In the genomic region with DNA sequence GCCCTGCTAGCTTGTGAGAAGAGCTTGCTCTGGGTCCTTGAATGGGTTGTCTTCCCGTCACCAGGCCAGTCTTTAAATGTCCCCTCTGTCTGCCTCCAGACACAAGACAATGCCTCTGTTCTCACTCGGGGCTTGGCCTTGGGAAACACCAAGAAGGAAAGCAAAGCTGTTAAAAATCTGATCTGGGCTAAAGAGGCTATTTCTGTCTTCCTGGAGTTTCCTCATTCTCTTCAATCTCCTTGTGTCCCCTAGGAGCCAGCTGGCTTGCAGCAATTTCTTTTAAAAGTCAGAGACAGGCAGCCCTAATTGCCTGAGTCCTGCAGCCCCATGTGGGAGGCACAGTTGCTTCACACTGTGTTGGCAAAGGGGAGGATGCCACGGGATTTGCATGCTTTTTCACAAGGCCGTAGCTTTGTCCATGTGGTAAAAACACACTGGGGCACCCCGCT, we compare ENCODE assay signal across 12 cellular contexts. TPM values are rescaled to one million over a fixed set of nuclear protein-coding genes. Genes with fewer than 3 reads are reported as not detected.
DNase-seq lines count a peak whose midpoint lies in the region; ATAC-seq and TF ChIP-seq lines count a peak whose summit lies in the region.
"Had no signal": no experiment of that assay in that cellular context is flagged by ENCODE, and none has a peak within 500 bp of the region (broad histone marks: within the 10 kb centered on the region; RNA-seq: fewer than 3 reads in every experiment).

No MANE protein-coding gene starts in this region.

- peaks cover 27% of the 10 kb centered on the region for H3K4me1 ChIP-seq in vagina
- H3K4me1 ChIP-seq: right lobe of liver had no signal

- no peak overlapping the region for H3K4me3 ChIP-seq in vagina
- H3K4me3 ChIP-seq: right lobe of liver had no signal

- peaks cover 10% of the 10 kb centered on the region for H3K36me3 Mint-ChIP-seq in effector memory CD8-positive, alpha-beta T cell (ENCODE audit: insufficient read depth)
- no peaks in the 10 kb centered on the region for H3K36me3 Mint-ChIP-seq in nephron (ENCODE audit: low read depth)

- no peak for TF ChIP-seq CTCF in nephron (IDR thresholded peaks at IDR 0.05; ENCODE audit: unreplicated experiment in 3 of 3)
- TF ChIP-seq CTCF in vagina (IDR thresholded peaks at IDR 0.05): no peak

- ATAC-seq in Right ventricle myocardium inferior (peak; percentile 66), GM21515 (IDR thresholded peaks at IDR 0.05; ENCODE audit: unreplicated experiment) (no peak)
- no peak for ATAC-seq in effector memory CD8-positive, alpha-beta T cell (replicated peaks)
- ATAC-seq: right lobe of liver had no signal

- H3K4me3 Mint-ChIP-seq in effector memory CD8-positive, alpha-beta T cell: no peak overlapping the region
- peak overlapping the region; percentile 39 to 59 (median 41) for H3K4me3 Mint-ChIP-seq in nephron

- peaks cover 41 to 49% of the 10 kb centered on the region in 2 donors for H3K4me1 Mint-ChIP-seq in effector memory CD8-positive, alpha-beta T cell (ENCODE audit: low read depth in 2 of 2)
- H3K4me1 Mint-ChIP-seq in nephron: peaks cover 57% of the 10 kb centered on the region

- no peaks in the 10 kb centered on the region for H3K9me3 ChIP-seq in vagina
- H3K9me3 ChIP-seq: right lobe of liver had no signal

- H3K27me3 Mint-ChIP-seq in effector memory CD8-positive, alpha-beta T cell: peaks cover 6 to 7% of the 10 kb centered on the region in 2 donors
- H3K27me3 Mint-ChIP-seq in nephron (ENCODE audit: low read depth): peaks cover 29% of the 10 kb centered on the region

- peak overlapping the region; percentile 72 for H3K27ac ChIP-seq in vagina
- H3K27ac ChIP-seq: right lobe of liver had no signal

- DNase-seq in Right ventricle myocardium inferior (ENCODE audit: missing footprints) (no peak), cardiac septum (ENCODE audit: low spot score) (no peak), vagina (ENCODE audit: extremely low spot score in 2 of 2) (peak in 1 of 2 donors; percentile 94), NCI-H1694 treated with DMSO at 0.1 percent for 48 hours (lab: John Stamatoyannopoulos, UW) (no peak)
- no peak for DNase-seq in effector memory CD8-positive, alpha-beta T cell
- DNase-seq in stimulated activated CD4-positive, alpha-beta T cell treated with anti-CD3 and anti-CD28 coated beads, Interleukin-4, amount 100 ng/mL, for 1 hour: no peak
- DNase-seq: amniotic stem cell, NCI-H510A treated with DMSO at 0.1 percent for 48 hours, right lobe of liver had no signal

- intact Hi-C loops in Right ventricle myocardium inferior (cut with DNase I) (no loop called here), cardiac septum (cut with DNase I) (no loop called here), vagina (cut with DNase I) (no loop called here)

- H3K27ac Mint-ChIP-seq in effector memory CD8-positive, alpha-beta T cell: peak overlapping the region; percentile 57 to 88
- H3K27ac Mint-ChIP-seq in nephron: peak overlapping the region; percentile 84 to 92 (median 87)

- H3K9me3 Mint-ChIP-seq in effector memory CD8-positive, alpha-beta T cell: no peaks in the 10 kb centered on the region
- no peaks in the 10 kb centered on the region for H3K9me3 Mint-ChIP-seq in nephron

- no peaks in the 10 kb centered on the region for H3K27me3 ChIP-seq in vagina
- H3K27me3 ChIP-seq: right lobe of liver had no signal

- no peaks in the 10 kb centered on the region for H3K36me3 ChIP-seq in vagina
- H3K36me3 ChIP-seq: right lobe of liver had no signal

- no peak for TF ChIP-seq POLR2A in vagina (IDR thresholded peaks at IDR 0.05)

RNA-seq across cellular contexts. Expression of gene DNAI2, which starts 2.6 kb away (rescaled TPM):
- total RNA-seq in Right ventricle myocardium inferior: not detected
- not detected for total RNA-seq in cardiac septum
- total RNA-seq in vagina: not detected
- total RNA-seq: LHCN-M2, right lobe of liver had no signal

RNA-seq across cellular contexts. Expression of gene KIF19, which starts 49.4 kb away (rescaled TPM):
- total RNA-seq in Right ventricle myocardium inferior: 0.16 TPM
- total RNA-seq in cardiac septum: 0.08 TPM
- total RNA-seq in vagina: 5.6 TPM
- total RNA-seq: LHCN-M2 had no signal

Comparison
In these comparisons a context has a peak if more than half of its experiments do, and no peak if none do; other contexts are left out.
1. H3K4me3 Mint-ChIP-seq: peak in nephron (3 of 3); none in effector memory CD8-positive, alpha-beta T cell (0 of 2).